ENCODE assay signal across 16 cellular contexts in the genomic region with DNA sequence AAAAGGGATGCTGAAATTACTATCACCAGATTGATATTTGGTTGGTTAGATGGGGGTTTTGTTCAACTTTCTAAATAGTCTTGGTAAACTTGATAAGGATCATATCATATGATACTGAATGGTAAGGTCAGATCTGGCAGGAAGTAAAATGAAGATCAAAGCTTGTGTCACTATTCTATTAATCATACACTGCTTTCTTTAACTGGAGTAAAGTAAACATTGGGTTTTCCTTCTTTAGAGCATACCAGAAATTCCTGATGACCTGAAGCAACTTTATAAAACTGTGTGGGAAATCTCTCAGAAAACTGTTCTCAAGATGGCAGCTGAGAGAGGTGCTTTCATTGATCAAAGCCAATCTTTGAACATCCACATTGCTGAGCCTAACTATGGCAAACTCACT. TPM values are rescaled to one million over a fixed set of nuclear protein-coding genes. Genes with fewer than 3 reads are reported as not detected.
A peak's percentile ranks its signal among the peaks of the same experiment; 100 is the strongest.
DNase-seq lines count a peak whose midpoint lies in the region; ATAC-seq, FAIRE-seq and TF ChIP-seq lines count a peak whose summit lies in the region.
"Had no signal": no experiment of that assay in that cellular context is flagged by ENCODE, and none has a peak within 500 bp of the region (broad histone marks: within the 10 kb centered on the region; RNA-seq: fewer than 3 reads in every experiment).

No MANE protein-coding gene starts in this region.

- TF ChIP-seq EP300 in ovary (IDR thresholded peaks at IDR 0.05): no peak

- no peaks in the 10 kb centered on the region for H3K79me2 ChIP-seq in osteoblast (ENCODE audit: insufficient read depth, low read length)

- TF ChIP-seq POLR2A in ovary (IDR thresholded peaks at IDR 0.05): no peak

- H3K4me1 ChIP-seq in osteoblast (ENCODE audit: insufficient read depth, low read length) (peaks cover 12% of the 10 kb centered on the region), ovary (ENCODE audit: insufficient read depth) (no peaks in the 10 kb centered on the region)
- H3K4me1 ChIP-seq: heart left ventricle, left ventricle myocardium inferior, neural progenitor cell had no signal

- no peaks in the 10 kb centered on the region for H3K27me3 ChIP-seq in osteoblast (ENCODE audit: insufficient read depth, low read length)
- no peaks in the 10 kb centered on the region for H3K27me3 ChIP-seq in ovary
- H3K27me3 ChIP-seq: heart left ventricle, neural progenitor cell had no signal

- DNase-seq in EH (ENCODE audit: low read depth): peak; percentile 81
- DNase-seq in RCC 7860 (ENCODE audit: low spot score): peak; percentile 60
- DNase-seq in epithelial cell of prostate (ENCODE audit: low read depth, low spot score): peak; percentile 10
- peak; percentile 85 for DNase-seq in osteoblast (ENCODE audit: insufficient read length, low spot score, missing footprints)
- DNase-seq in activated CD4-positive, alpha-beta T cell treated with anti-CD3 and anti-CD28 coated beads, Interleukin-2, amount 50 U/mL, for 1 hour: no peak
- DNase-seq in COR-L47 (lab: John Stamatoyannopoulos, UW): no peak
- no peak for DNase-seq in ovary
- DNase-seq: activated CD4-positive, alpha-beta T cell treated with anti-CD3 and anti-CD28 coated beads, Interleukin-2, amount 50 U/mL, for 4 hours; activated gamma-delta T cell; DMS 273 treated with DMSO at 0.1 percent for 48 hours; heart left ventricle; left ventricle myocardium inferior; small intestine had no signal

- no peak for ATAC-seq in activated CD4-positive, CD25-positive, alpha-beta regulatory T cell treated with anti-CD3 and anti-CD28 coated beads, Interleukin-2, amount 50 U/mL, for 24 hours
- ATAC-seq: heart left ventricle had no signal

- H3K9me3 ChIP-seq in osteoblast (ENCODE audit: low read depth, low read length) (no peaks in the 10 kb centered on the region), ovary (no peaks in the 10 kb centered on the region)

- intact Hi-C loops in ovary (cut with DNase I): no loop called here

- TF ChIP-seq CTCF in osteoblast (IDR thresholded peaks at IDR 0.05; ENCODE audit: extremely low read depth, low read depth, low read length): no peak
- TF ChIP-seq CTCF in ovary (IDR thresholded peaks at IDR 0.05): no peak

- H3K27ac ChIP-seq in epithelial cell of prostate: peak overlapping the region; percentile 51
- peak overlapping the region; percentile 38 for H3K27ac ChIP-seq in osteoblast (ENCODE audit: low read depth, low read length)
- H3K27ac ChIP-seq in ovary: no peak overlapping the region
- H3K27ac ChIP-seq: coronary artery, heart left ventricle, left ventricle myocardium inferior, neural progenitor cell had no signal

- no peak overlapping the region for H2AFZ ChIP-seq in osteoblast (ENCODE audit: low read length)
- H2AFZ ChIP-seq: neural progenitor cell had no signal

- H3K4me3 ChIP-seq in osteoblast (ENCODE audit: insufficient read depth, low read length) (no peak overlapping the region), ovary (no peak overlapping the region)
- H3K4me3 ChIP-seq: coronary artery, heart left ventricle, left ventricle myocardium inferior, neural progenitor cell had no signal

- H3K4me2 ChIP-seq in osteoblast (ENCODE audit: insufficient read depth, low read length): peak overlapping the region; percentile 1
- H3K4me2 ChIP-seq: neural progenitor cell had no signal

- peak; percentile 55 for FAIRE-seq in RCC 7860 (lab: Jason Lieb, UNC)
- FAIRE-seq: small intestine had no signal

- no peaks in the 10 kb centered on the region for H4K20me1 ChIP-seq in osteoblast (ENCODE audit: insufficient read depth, low read length)

- H3K36me3 ChIP-seq in osteoblast (ENCODE audit: insufficient read depth, low read length) (peaks cover 20% of the 10 kb centered on the region), ovary (no peaks in the 10 kb centered on the region)

RNA-seq across cellular contexts. Expression of a gene that starts 40.2 kb away (rescaled TPM):
- 63.6 and 65.1 TPM in 2 replicates for total RNA-seq in osteoblast
- 10 to 100 TPM; 15.0 to 35.2 (median 24.7) TPM for total RNA-seq in ovary
- 10 to 100 TPM; 14.1 to 50.0 TPM for polyA plus RNA-seq in ovary

Comparison
In these comparisons a context has a peak if more than half of its experiments do, and no peak if none do; other contexts are left out.
1. DNase-seq: peak in EH (single experiment), RCC 7860 (single experiment), epithelial cell of prostate (single experiment) and osteoblast (single experiment); none in activated CD4-positive, alpha-beta T cell treated with anti-CD3 and anti-CD28 coated beads, Interleukin-2, amount 50 U/mL, for 1 hour (single experiment), COR-L47 (single experiment) and ovary (0 of 5).
2. H3K27ac ChIP-seq: peak in epithelial cell of prostate (single experiment) and osteoblast (single experiment); none in ovary (0 of 2).